Comparison of ENCODE assay signal across 20 cellular contexts in the genomic region with DNA sequence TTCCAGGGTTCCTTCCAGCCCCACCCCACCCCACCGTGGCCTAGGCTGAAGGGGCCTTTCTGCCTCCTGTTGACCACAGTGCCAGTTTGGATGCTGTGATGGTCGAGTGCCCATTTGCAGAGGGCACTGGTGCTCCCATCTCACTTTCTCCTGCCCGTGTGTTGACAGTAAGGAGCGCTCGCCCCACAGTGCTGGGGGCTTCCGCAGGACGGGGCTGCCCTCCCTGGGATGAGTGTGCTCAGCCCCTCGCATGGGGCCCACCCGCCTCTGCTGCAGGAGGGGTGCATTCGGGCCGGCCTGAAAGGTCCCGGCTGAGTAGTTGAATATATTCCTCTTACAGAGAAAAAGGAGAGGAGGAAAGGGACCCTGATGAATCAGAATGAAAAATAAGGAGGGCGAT. TPM values are rescaled to one million over a fixed set of nuclear protein-coding genes. Genes with fewer than 3 reads are reported as not detected.
DNase-seq lines count a peak whose midpoint lies in the region; ATAC-seq, FAIRE-seq and TF ChIP-seq lines count a peak whose summit lies in the region.
"Had no signal": no experiment of that assay in that cellular context is flagged by ENCODE, and none has a peak within 500 bp of the region (broad histone marks: within the 10 kb centered on the region; RNA-seq: fewer than 3 reads in every experiment).

No MANE protein-coding gene starts in this region.

- no peak overlapping the region for H2BK5ac ChIP-seq in IMR-90 (ENCODE audit: low read depth, low read length, poor library complexity, severe bottlenecking)

- no peak overlapping the region for H3K23ac ChIP-seq in IMR-90 (ENCODE audit: low read depth, low read length)

- no peak overlapping the region for H3K56ac ChIP-seq in IMR-90 (ENCODE audit: extremely low read depth, insufficient read depth, low read length)

- no peak overlapping the region for H3K4me3 Mint-ChIP-seq in astrocyte (ENCODE audit: unreplicated experiment)
- H3K4me3 Mint-ChIP-seq: CD4-positive, CD25-positive, alpha-beta regulatory T cell; CD8-positive, alpha-beta memory T cell; H9 had no signal

- H3K36me3 ChIP-seq in IMR-90 (ENCODE audit: control insufficient read depth, insufficient read depth, low read length) (peaks cover 19% of the 10 kb centered on the region; the same call in 1 of the 2 replicates), astrocyte (ENCODE audit: insufficient read depth, low read length) (peaks cover 6% of the 10 kb centered on the region)

- H3K4me2 ChIP-seq in IMR-90 (ENCODE audit: low read depth, low read length) (no peak overlapping the region), astrocyte (ENCODE audit: low read length) (peak overlapping the region; percentile 49)

- dilution Hi-C loops in IMR-90 (cut with HindIII; ENCODE audit: low sequenced_read_pairs, unreplicated experiment), result no loop called here

- TF ChIP-seq CTCF in IMR-90 (conservative IDR thresholded peaks at IDR 0.05; ENCODE audit: low read depth, low read length) (no peak), astrocyte (IDR thresholded peaks at IDR 0.05; ENCODE audit: insufficient read depth, low read depth, low read length) (no peak)

- H3K9me3 ChIP-seq in IMR-90 (ENCODE audit: control insufficient read depth, insufficient read depth, low read length) (no peaks in the 10 kb centered on the region), astrocyte (ENCODE audit: insufficient read depth, low read depth, low read length) (no peaks in the 10 kb centered on the region)
- H3K9me3 ChIP-seq: BE2C had no signal

- no peak overlapping the region for H2BK20ac ChIP-seq in IMR-90 (ENCODE audit: low read depth, low read length)

- no peak overlapping the region for H3K4me3 ChIP-seq in IMR-90 (ENCODE audit: insufficient read depth, low read depth, low read length)
- H3K4me3 ChIP-seq in astrocyte (ENCODE audit: insufficient read depth, low read depth, low read length), result no peak overlapping the region
- H3K4me3 ChIP-seq: GM12878 had no signal

- peaks cover 34% of the 10 kb centered on the region for H3K36me3 Mint-ChIP-seq in astrocyte (ENCODE audit: low read depth, unreplicated experiment)

- H4K5ac ChIP-seq in IMR-90 (ENCODE audit: low read depth, low read length), result no peak overlapping the region; the same call in 1 of the 2 replicates

- peaks cover 6% of the 10 kb centered on the region for H3K9me3 Mint-ChIP-seq in astrocyte (ENCODE audit: unreplicated experiment)
- H3K9me3 Mint-ChIP-seq: CD8-positive, alpha-beta memory T cell had no signal

- in situ Hi-C loops in IMR-90 (cut with MboI; ENCODE audit: low sequenced_read_pairs), result no loop called here

- H3K4ac ChIP-seq in IMR-90 (ENCODE audit: low read depth, low read length), result no peak overlapping the region

- peaks cover 12% of the 10 kb centered on the region for H3K4me1 Mint-ChIP-seq in astrocyte (ENCODE audit: low read depth, unreplicated experiment)
- H3K4me1 Mint-ChIP-seq: CD4-positive, CD25-positive, alpha-beta regulatory T cell; CD8-positive, alpha-beta memory T cell; H9 had no signal

- WGBS in IMR-90 (ENCODE audit: extremely low coverage in 2 of 2, insufficient read length in 1 of 2), 2 experiments, result no CpG with 5 or more reads among the region's 13 CpGs

- no peak for TF ChIP-seq RAD21 in IMR-90 (IDR thresholded peaks at IDR 0.05; ENCODE audit: low read length)

- H3K9ac ChIP-seq in IMR-90 (ENCODE audit: low read depth, low read length) (no peak overlapping the region), astrocyte (ENCODE audit: low read length) (no peak overlapping the region)

- intact Hi-C loops in IMR-90 (cut with micrococcal nuclease), result no loop called here

- peak overlapping the region; percentile 13; the same call in 1 of the 2 replicates for H2AK5ac ChIP-seq in IMR-90 (ENCODE audit: low read depth, low read length)

- H4K20me1 ChIP-seq in IMR-90 (ENCODE audit: insufficient read depth, low read length) (no peaks in the 10 kb centered on the region), astrocyte (ENCODE audit: insufficient read depth, low read length) (no peaks in the 10 kb centered on the region)

- no peaks in the 10 kb centered on the region for H3K79me1 ChIP-seq in IMR-90 (ENCODE audit: low read depth in 1 of 2, low read length in 2 of 2)

- no peak for TF ChIP-seq POLR2A in IMR-90 (IDR thresholded peaks at IDR 0.05; ENCODE audit: low read depth, low read length)

- CTCF ChIA-PET in IMR-90 (lab: Yijun Ruan, JAX), result no interaction called here

- FAIRE-seq in astrocyte (lab: Jason Lieb, UNC) (no peak), urothelium cell line (lab: Jason Lieb, UNC) (no peak)
- FAIRE-seq: A204.1, GM12878, HepG2 had no signal

- H2BK120ac ChIP-seq in IMR-90 (ENCODE audit: low read depth, low read length), result no peak overlapping the region

- H3K27ac ChIP-seq in IMR-90 (ENCODE audit: insufficient read depth, low read length), result no peak overlapping the region
- no peak overlapping the region for H3K27ac ChIP-seq in astrocyte (ENCODE audit: low read depth, low read length)

- H2AK9ac ChIP-seq in IMR-90 (replicated peaks; ENCODE audit: low read depth, low read length, poor library complexity), result no peak overlapping the region

- no peak overlapping the region for H4K8ac ChIP-seq in IMR-90 (ENCODE audit: low read depth in 2 of 2, low read length in 2 of 2)

- H3K79me2 ChIP-seq in astrocyte (ENCODE audit: insufficient read depth, low read length), result no peaks in the 10 kb centered on the region

- no peak overlapping the region for H2AFZ ChIP-seq in IMR-90 (replicated peaks; ENCODE audit: low read length, poor library complexity)
- H2AFZ ChIP-seq in astrocyte (ENCODE audit: low read depth, low read length), result no peak overlapping the region

- H3K27ac Mint-ChIP-seq in astrocyte (ENCODE audit: unreplicated experiment), result no peak overlapping the region
- H3K27ac Mint-ChIP-seq: CD4-positive, CD25-positive, alpha-beta regulatory T cell; H9 had no signal

- H3K27me3 Mint-ChIP-seq in astrocyte (ENCODE audit: low read depth, unreplicated experiment), result no peaks in the 10 kb centered on the region
- H3K27me3 Mint-ChIP-seq: CD4-positive, CD25-positive, alpha-beta regulatory T cell; CD8-positive, alpha-beta memory T cell had no signal

- 0 out of 2 replicates have a peak overlapping the region, but pooled peaks have one; percentile 17 for H3K14ac ChIP-seq in IMR-90 (replicated peaks; ENCODE audit: low read depth, low read length)

- H4K91ac ChIP-seq in IMR-90 (ENCODE audit: insufficient read depth, low read depth, low read length), result no peak overlapping the region; the same call in 1 of the 2 replicates

- H3K4me1 ChIP-seq in IMR-90 (ENCODE audit: control insufficient read depth, insufficient read depth, low read length) (peaks cover 9% of the 10 kb centered on the region), astrocyte (ENCODE audit: insufficient read depth, low read length) (peaks cover 14% of the 10 kb centered on the region)
- H3K4me1 ChIP-seq: BE2C had no signal

- H3K27me3 ChIP-seq in IMR-90 (ENCODE audit: control insufficient read depth, insufficient read depth, low read length) (no peaks in the 10 kb centered on the region), astrocyte (ENCODE audit: insufficient read depth, low read length) (no peaks in the 10 kb centered on the region)
- H3K27me3 ChIP-seq: BE2C had no signal

- 0 out of 2 replicates have a peak overlapping the region, but pooled peaks have one; percentile 4 for H3K18ac ChIP-seq in IMR-90 (ENCODE audit: low read depth, low read length)

- no TSS peak for BruUV-seq in IMR-90 (replicated peaks; lab: Mats Ljungman, UMichigan)

- H2BK15ac ChIP-seq in IMR-90 (ENCODE audit: low read depth, low read length), result no peak overlapping the region

- DNase-seq in IMR-90 (no peak), astrocyte (ENCODE audit: low read depth) (no peak), mesenteric fat pad (ENCODE audit: low spot score) (peak; percentile 75), NCI-H1417 treated with DMSO at 0.1 percent for 48 hours (lab: John Stamatoyannopoulos, UW) (no peak), urothelium cell line (ENCODE audit: low spot score) (no peak)
- DNase-seq: ACHN; BE2C; C1 segment of cervical spinal cord; CD4-positive, CD25-positive, alpha-beta regulatory T cell; CD8-positive, alpha-beta memory T cell; COR-L47; DMS53; DND-41; GOT3; H9 had no signal

- ATAC-seq in IMR-90 (ENCODE audit: low read depth) (no peak), GM21723 (IDR thresholded peaks at IDR 0.05; ENCODE audit: unreplicated experiment) (no peak), GM21619 (IDR thresholded peaks at IDR 0.05; ENCODE audit: unreplicated experiment) (no peak)
- ATAC-seq: GM12878, HepG2 had no signal

- H3K9me1 ChIP-seq in IMR-90 (ENCODE audit: insufficient read depth, low read length), result 0 out of 2 replicates have a peak, but pooled peaks cover 3% of the 10 kb centered on the region

- POLR2A ChIA-PET in IMR-90 (lab: Charles Lee; ENCODE audit: unreplicated experiment), result no interaction called here

TF ChIP-seq in IMR-90, 13 proteins besides CTCF, POLR2A, EP300 and RAD21 (continues in another document):
- no peak for TF ChIP-seq NFE2L2 (IDR thresholded peaks at IDR 0.05; ENCODE audit: low read depth, low read length)
- no peak for TF ChIP-seq CEBPB (IDR thresholded peaks at IDR 0.05; ENCODE audit: low read depth, low read length)
- no peak for TF ChIP-seq MAZ (IDR thresholded peaks at IDR 0.05; ENCODE audit: borderline replicate concordance, low read depth, low read length)
- no peak for TF ChIP-seq MAFK (IDR thresholded peaks at IDR 0.05; ENCODE audit: low read depth, low read length)
- no peak for TF ChIP-seq RFX5 (IDR thresholded peaks at IDR 0.05; ENCODE audit: low read depth, low read length)
- TF ChIP-seq CHD1 (IDR thresholded peaks at IDR 0.05; ENCODE audit: low read depth, low read length), result no peak
- TF ChIP-seq ELK1 (IDR thresholded peaks at IDR 0.05; ENCODE audit: borderline replicate concordance, low read depth, low read length), result no peak
- no peak for TF ChIP-seq FOS (IDR thresholded peaks at IDR 0.05; ENCODE audit: low read depth, low read length)
- TF ChIP-seq MXI1 (IDR thresholded peaks at IDR 0.05; ENCODE audit: borderline replicate concordance, low read depth, low read length), result no peak
- no peak for TF ChIP-seq BHLHE40 (IDR thresholded peaks at IDR 0.05; ENCODE audit: low read depth, low read length)

RNA-seq across cellular contexts. Expression of gene NTPCR, which starts 37.3 kb away (rescaled TPM):
- 13.3 and 16.4 TPM in 2 replicates for total RNA-seq in IMR-90 (2012; rRNA removed)
- 16.0 and 16.5 TPM in 2 replicates for polyA plus RNA-seq in IMR-90 (2012; rRNA removed)
- polyA plus RNA-seq in IMR-90 (2012; cell fraction: cytosol; rRNA removed), result 8.1 and 9.4 TPM in 2 replicates
- 6.3 and 12.4 TPM in 2 replicates for polyA plus RNA-seq in IMR-90 (2012; cell fraction: nucleus; rRNA removed; ENCODE audit: low replicate concordance)
- 41.5 and 54.5 TPM in 2 replicates for total RNA-seq in astrocyte
- total RNA-seq in mesenteric fat pad, result 33.5 TPM
